19 cellular contexts compared by ENCODE assay signal in genomic region chr2:37854676-37855282, GRCh38.
DNase-seq lines count a peak whose midpoint lies in the region; ATAC-seq, FAIRE-seq and TF ChIP-seq lines count a peak whose summit lies in the region.
"Had no signal": no experiment of that assay in that cellular context is flagged by ENCODE, and none has a peak within 500 bp of the region (broad histone marks: within the 10 kb centered on the region; RNA-seq: fewer than 3 reads in every experiment).

No MANE protein-coding gene starts in this region.

- H3K27ac ChIP-seq in BLaER1 treated with 17β-estradiol and CSF1 and Interleukin-3, amounts not matched to agents 10 nM and 100 nM, result peak overlapping the region in 5 of 11 experiments; percentile 2 to 55 (median 38); a peak in 7 of 22 replicates
- H3K27ac ChIP-seq in K562 (ENCODE audit: extremely low read depth, low read depth, low read length), result no peak overlapping the region
- peak overlapping the region; percentile 88 for H3K27ac ChIP-seq in muscle layer of colon (ENCODE audit: low read depth, low read length)
- H3K27ac ChIP-seq in suprapubic skin, result peak overlapping the region; percentile 71
- H3K27ac ChIP-seq: VCaP had no signal

- no peak overlapping the region for H2AFZ ChIP-seq in K562 (ENCODE audit: low read depth, low read length)

- peaks cover 25 to 61% (median 32%) of the 10 kb centered on the region in 10 experiments for H3K4me1 ChIP-seq in BLaER1 treated with 17β-estradiol and CSF1 and Interleukin-3, amounts not matched to agents 10 nM and 100 nM
- H3K4me1 ChIP-seq in K562 (replicated peaks in 1 of 2; ENCODE audit: control insufficient read depth in 2 of 2, insufficient read depth in 2 of 2, low read length in 2 of 2) (no peaks in the 10 kb centered on the region), muscle layer of colon (ENCODE audit: insufficient read depth, low read length) (peaks cover 62% of the 10 kb centered on the region), suprapubic skin (peaks cover 26% of the 10 kb centered on the region)

- no peak overlapping the region for H3K4me3 ChIP-seq in BLaER1 treated with 17β-estradiol and CSF1 and Interleukin-3, amounts not matched to agents 10 nM and 100 nM
- H3K4me3 ChIP-seq in K562 (no peak overlapping the region), muscle layer of colon (ENCODE audit: low read depth in 1 of 2, low read length in 2 of 2) (no peak overlapping the region), suprapubic skin (no peak overlapping the region)

- in situ Hi-C loops in K562 (cut with MboI), result no loop called here

- no peaks in the 10 kb centered on the region for H3K36me3 Mint-ChIP-seq in activated CD4-positive, alpha-beta memory T cell treated with anti-CD3 and anti-CD28 coated beads for 36 hours
- H3K36me3 Mint-ChIP-seq: activated naive CD4-positive, alpha-beta T cell treated with anti-CD3 and anti-CD28 coated beads, Interleukin-2, amount 50 U/mL, for 72 hours; brain had no signal

- peaks cover 5% of the 10 kb centered on the region for H3K9me3 Mint-ChIP-seq in activated CD4-positive, alpha-beta memory T cell treated with anti-CD3 and anti-CD28 coated beads for 36 hours

- DNase-seq in K562 (ENCODE audit: extremely low read depth in 1 of 4, low spot score in 3 of 4), result no peak
- DNase-seq in suprapubic skin (ENCODE audit: low spot score in 2 of 2), result no peak
- DNase-seq in activated CD4-positive, alpha-beta memory T cell treated with anti-CD3 and anti-CD28 coated beads for 36 hours, result no peak
- no peak for DNase-seq in NCI-H187 treated with DMSO at 0.1 percent for 48 hours (lab: John Stamatoyannopoulos, UW)
- no peak for DNase-seq in glomerular visceral epithelial cell (ENCODE audit: extremely low spot score)
- DNase-seq: activated CD4-positive, alpha-beta T cell treated with anti-CD3 and anti-CD28 coated beads, Interleukin-2, amount 50 U/mL, for 4 hours; activated T-cell treated with anti-CD3 and anti-CD28 coated beads, Interleukin-2, amount 50 U/mL, for 4 hours; H7; islet precursor cell; KBM-7; NCI-H1048; NK-92 treated with Interleukin-12 subunit alpha and Interleukin-12 subunit beta, amount 100 ng/mL, for 24 hours; stimulated activated CD4-positive, alpha-beta T cell treated with anti-CD3 and anti-CD28 coated beads, Interleukin-4, amount 100 ng/mL, for 24 hours had no signal

- TF ChIP-seq POLR2A in K562 (conservative IDR thresholded peaks at IDR 0.05) (no peak), suprapubic skin (IDR thresholded peaks at IDR 0.05) (no peak)

- no peaks in the 10 kb centered on the region for H3K27me3 Mint-ChIP-seq in activated CD4-positive, alpha-beta memory T cell treated with anti-CD3 and anti-CD28 coated beads for 36 hours
- H3K27me3 Mint-ChIP-seq: brain had no signal

- CTCF ChIA-PET in K562 (lab: Yijun Ruan, JAX; ENCODE audit: low intra/inter-chr PET ratio), result no interaction called here
- CTCF ChIA-PET in activated CD4-positive, alpha-beta memory T cell treated with anti-CD3 and anti-CD28 coated beads for 36 hours (lab: Charles Lee), result interaction anchor here (1.2 to 2.3 kb wide), 2 partner anchors 23 to 459 kb away, joined by 3 to 9 read pairs; no protein-coding TSS in a partner anchor

- H3K27me3 ChIP-seq in BLaER1 treated with 17β-estradiol and CSF1 and Interleukin-3, amounts not matched to agents 10 nM and 100 nM, result no peaks in the 10 kb centered on the region
- H3K27me3 ChIP-seq in K562 (ENCODE audit: control insufficient read depth in 2 of 2, insufficient read depth in 2 of 2, low read length in 2 of 2) (peaks cover 5 to 27% of the 10 kb centered on the region in 2 experiments; a peak in 3 of 5 replicates), muscle layer of colon (ENCODE audit: control insufficient read depth in 1 of 2, insufficient read depth in 2 of 2, low read length in 2 of 2) (no peaks in the 10 kb centered on the region), suprapubic skin (no peaks in the 10 kb centered on the region)

- H4K20me1 ChIP-seq in BLaER1 treated with 17β-estradiol and CSF1 and Interleukin-3, amounts not matched to agents 10 nM and 100 nM, result no peaks in the 10 kb centered on the region
- H4K20me1 ChIP-seq in K562 (replicated peaks; ENCODE audit: control insufficient read depth, insufficient read depth, low read length), result no peaks in the 10 kb centered on the region

- TF ChIP-seq RAD21 in K562 (CRISPR knock-in tag; conservative IDR thresholded peaks at IDR 0.05 in 1 of 2, IDR thresholded peaks at IDR 0.05 in 1 of 2), result no peak

- H3K27ac Mint-ChIP-seq in activated CD4-positive, alpha-beta memory T cell treated with anti-CD3 and anti-CD28 coated beads for 36 hours, result no peak overlapping the region
- H3K27ac Mint-ChIP-seq: brain had no signal

- no peak for FAIRE-seq in K562 (lab: Jason Lieb, UNC)

- no peak for TF ChIP-seq EP300 in K562 (IDR thresholded peaks at IDR 0.05; ENCODE audit: low read length)
- TF ChIP-seq EP300 in suprapubic skin (IDR thresholded peaks at IDR 0.05), result no peak

- no peaks in the 10 kb centered on the region for H3K79me2 ChIP-seq in K562 (ENCODE audit: control insufficient read depth, insufficient read depth, low read length)

- BruUV-seq in K562 (replicated peaks; lab: Mats Ljungman, UMichigan), result no TSS peak

- TF ChIP-seq CTCF in K562 (IDR thresholded peaks at IDR 0.05 in 2 of 3, conservative IDR thresholded peaks at IDR 0.05 in 1 of 3; ENCODE audit: insufficient read depth in 2 of 3, low read depth in 1 of 3, low read length in 3 of 3) (no peak), suprapubic skin (IDR thresholded peaks at IDR 0.05) (no peak)

- intact Hi-C loops in K562 (cut with micrococcal nuclease), result no loop called here
- intact Hi-C loops in activated CD4-positive, alpha-beta memory T cell treated with anti-CD3 and anti-CD28 coated beads for 36 hours (cut with micrococcal nuclease), result loop anchor here (5.0 kb wide), 1 partner anchor 282 kb away; no protein-coding TSS in a partner anchor

- no peak overlapping the region for H3K4me3 Mint-ChIP-seq in activated CD4-positive, alpha-beta memory T cell treated with anti-CD3 and anti-CD28 coated beads for 36 hours
- H3K4me3 Mint-ChIP-seq: activated T-cell treated with anti-CD3 and anti-CD28 coated beads, Interleukin-2, amount 50 U/mL, for 4 hours; brain had no signal

- no peak overlapping the region; a peak in 1 of 22 replicates for H3K9ac ChIP-seq in BLaER1 treated with 17β-estradiol and CSF1 and Interleukin-3, amounts not matched to agents 10 nM and 100 nM
- H3K9ac ChIP-seq in K562 (ENCODE audit: insufficient read depth in 1 of 2, low read depth in 2 of 2, low read length in 2 of 2), result no peak overlapping the region
- no peak overlapping the region for H3K9ac ChIP-seq in muscle layer of colon (ENCODE audit: low read length)

- peaks cover 0 to 12% (median 9%) of the 10 kb centered on the region in 11 experiments; a peak in 16 of 22 replicates for H3K9me3 ChIP-seq in BLaER1 treated with 17β-estradiol and CSF1 and Interleukin-3, amounts not matched to agents 10 nM and 100 nM (replicated peaks in 1 of 11)
- H3K9me3 ChIP-seq in K562 (replicated peaks; ENCODE audit: control insufficient read depth, insufficient read depth, low read depth, low read length), result no peaks in the 10 kb centered on the region
- H3K9me3 ChIP-seq in muscle layer of colon (ENCODE audit: low read length), result no peaks in the 10 kb centered on the region
- no peaks in the 10 kb centered on the region for H3K9me3 ChIP-seq in suprapubic skin

- ATAC-seq in K562, result no peak
- no peak for ATAC-seq in HG03159 (IDR thresholded peaks at IDR 0.05; ENCODE audit: unreplicated experiment)
- ATAC-seq: activated naive CD4-positive, alpha-beta T cell treated with anti-CD3 and anti-CD28 coated beads, Interleukin-2, amount 50 U/mL, for 72 hours; activated T-cell treated with anti-CD3 and anti-CD28 coated beads, Interleukin-2, amount 50 U/mL, for 4 hours had no signal

- no peaks in the 10 kb centered on the region for H3K9me1 ChIP-seq in K562 (ENCODE audit: control insufficient read depth, insufficient read depth, low read length)

- POLR2A ChIA-PET in K562 (lab: Yijun Ruan, JAX), result interaction anchor here (0.9 to 1.3 kb wide), 3 partner anchors 8 to 22 kb away, joined by 3 to 5 read pairs (median 4); no protein-coding TSS in a partner anchor
- POLR2A ChIA-PET in activated CD4-positive, alpha-beta memory T cell treated with anti-CD3 and anti-CD28 coated beads for 36 hours (lab: Charles Lee), result interaction anchor here (0.5 kb wide), 1 partner anchor 673 kb away, joined by 3 read pairs; no protein-coding TSS in a partner anchor

- peaks cover 26% of the 10 kb centered on the region for H3K4me1 Mint-ChIP-seq in activated CD4-positive, alpha-beta memory T cell treated with anti-CD3 and anti-CD28 coated beads for 36 hours (ENCODE audit: low read depth)
- H3K4me1 Mint-ChIP-seq: brain had no signal

- peak overlapping the region; percentile 71 to 94 (median 82) for H3K4me2 ChIP-seq in BLaER1 treated with 17β-estradiol and CSF1 and Interleukin-3, amounts not matched to agents 10 nM and 100 nM
- no peak overlapping the region for H3K4me2 ChIP-seq in K562 (ENCODE audit: insufficient read depth, low read length)

- no peaks in the 10 kb centered on the region for H3K36me3 ChIP-seq in BLaER1 treated with 17β-estradiol and CSF1 and Interleukin-3, amounts not matched to agents 10 nM and 100 nM
- H3K36me3 ChIP-seq in K562 (ENCODE audit: control insufficient read depth, insufficient read depth, low read length), result no peaks in the 10 kb centered on the region
- no peaks in the 10 kb centered on the region for H3K36me3 ChIP-seq in muscle layer of colon (ENCODE audit: insufficient read depth, low read length)
- no peaks in the 10 kb centered on the region for H3K36me3 ChIP-seq in suprapubic skin

- WGBS in K562 (ENCODE audit: insufficient coverage, low coverage, missing lambda C conversion rate), result 4% methylated on average over 7 of the region's 7 CpGs
- 75% methylated on average over 7 of the region's 7 CpGs for WGBS in suprapubic skin

TF ChIP-seq in K562, 482 proteins besides CTCF, POLR2A, EP300 and RAD21 (continues in another document):
- TF ChIP-seq, protein P1, sequence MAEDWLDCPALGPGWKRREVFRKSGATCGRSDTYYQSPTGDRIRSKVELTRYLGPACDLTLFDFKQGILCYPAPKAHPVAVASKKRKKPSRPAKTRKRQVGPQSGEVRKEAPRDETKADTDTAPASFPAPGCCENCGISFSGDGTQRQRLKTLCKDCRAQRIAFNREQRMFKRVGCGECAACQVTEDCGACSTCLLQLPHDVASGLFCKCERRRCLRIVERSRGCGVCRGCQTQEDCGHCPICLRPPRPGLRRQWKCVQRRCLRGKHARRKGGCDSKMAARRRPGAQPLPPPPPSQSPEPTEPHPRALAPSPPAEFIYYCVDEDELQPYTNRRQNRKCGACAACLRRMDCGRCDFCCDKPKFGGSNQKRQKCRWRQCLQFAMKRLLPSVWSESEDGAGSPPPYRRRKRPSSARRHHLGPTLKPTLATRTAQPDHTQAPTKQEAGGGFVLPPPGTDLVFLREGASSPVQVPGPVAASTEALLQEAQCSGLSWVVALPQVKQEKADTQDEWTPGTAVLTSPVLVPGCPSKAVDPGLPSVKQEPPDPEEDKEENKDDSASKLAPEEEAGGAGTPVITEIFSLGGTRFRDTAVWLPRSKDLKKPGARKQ (CRISPR knock-in tag; IDR thresholded peaks at IDR 0.05), result no peak
